ENCODE assay signal across 1 cellular context in the genomic region with DNA sequence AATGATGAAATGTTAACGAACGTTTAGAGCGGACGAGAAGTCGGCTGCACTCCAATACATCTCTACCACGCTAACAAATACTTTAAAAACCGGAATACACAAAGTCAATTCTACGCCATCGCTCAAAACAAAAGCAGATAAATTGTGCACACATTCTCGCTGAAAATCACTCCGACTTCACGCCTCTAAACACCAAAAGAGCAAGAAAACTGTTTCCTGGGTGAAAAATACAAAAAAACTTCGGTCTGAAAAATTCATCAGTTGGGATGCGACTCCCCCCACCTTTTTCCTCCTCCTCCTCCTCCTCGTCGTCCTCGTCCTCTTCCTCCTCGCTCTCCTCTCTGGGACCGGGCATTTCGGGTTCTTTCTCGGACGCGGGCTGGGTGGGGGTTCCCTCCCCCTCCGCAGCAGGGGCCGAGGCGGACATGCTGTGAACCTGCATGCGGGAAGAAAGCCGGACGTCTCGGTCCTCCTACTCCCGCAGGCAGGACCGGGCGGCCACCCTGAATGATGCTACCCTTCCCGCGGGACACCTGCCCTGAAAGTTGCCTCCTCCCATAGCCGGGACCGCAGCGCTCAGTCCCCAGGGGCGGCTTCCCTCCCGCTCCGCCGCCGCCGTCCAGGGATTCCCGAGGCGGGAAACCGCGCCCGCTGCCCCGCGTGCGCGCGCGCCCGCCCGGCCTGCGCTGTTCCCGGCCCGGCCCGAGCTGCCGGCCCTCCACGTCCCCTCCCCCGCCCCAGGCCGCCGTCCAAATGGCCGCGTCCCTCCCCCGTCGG.
TF ChIP-seq lines count a peak whose summit lies in the region.

No MANE protein-coding gene starts in this region.

TF ChIP-seq in HepG2, 621 proteins besides CTCF, POLR2A, EP300 and RAD21 (continued from another document and continues in another):
- TF ChIP-seq FOXP4 (CRISPR knock-in tag; IDR thresholded peaks at IDR 0.05), result no peak
- TF ChIP-seq ZNF383 (CRISPR knock-in tag; IDR thresholded peaks at IDR 0.05; ENCODE audit: borderline replicate concordance), result 0 out of 2 replicates have a peak, but pooled peaks have one; percentile 50
- no peak for TF ChIP-seq KDM4B (CRISPR knock-in tag; IDR thresholded peaks at IDR 0.05)
- TF ChIP-seq ZNF24 (IDR thresholded peaks at IDR 0.05), result no peak
- TF ChIP-seq, protein P1, sequence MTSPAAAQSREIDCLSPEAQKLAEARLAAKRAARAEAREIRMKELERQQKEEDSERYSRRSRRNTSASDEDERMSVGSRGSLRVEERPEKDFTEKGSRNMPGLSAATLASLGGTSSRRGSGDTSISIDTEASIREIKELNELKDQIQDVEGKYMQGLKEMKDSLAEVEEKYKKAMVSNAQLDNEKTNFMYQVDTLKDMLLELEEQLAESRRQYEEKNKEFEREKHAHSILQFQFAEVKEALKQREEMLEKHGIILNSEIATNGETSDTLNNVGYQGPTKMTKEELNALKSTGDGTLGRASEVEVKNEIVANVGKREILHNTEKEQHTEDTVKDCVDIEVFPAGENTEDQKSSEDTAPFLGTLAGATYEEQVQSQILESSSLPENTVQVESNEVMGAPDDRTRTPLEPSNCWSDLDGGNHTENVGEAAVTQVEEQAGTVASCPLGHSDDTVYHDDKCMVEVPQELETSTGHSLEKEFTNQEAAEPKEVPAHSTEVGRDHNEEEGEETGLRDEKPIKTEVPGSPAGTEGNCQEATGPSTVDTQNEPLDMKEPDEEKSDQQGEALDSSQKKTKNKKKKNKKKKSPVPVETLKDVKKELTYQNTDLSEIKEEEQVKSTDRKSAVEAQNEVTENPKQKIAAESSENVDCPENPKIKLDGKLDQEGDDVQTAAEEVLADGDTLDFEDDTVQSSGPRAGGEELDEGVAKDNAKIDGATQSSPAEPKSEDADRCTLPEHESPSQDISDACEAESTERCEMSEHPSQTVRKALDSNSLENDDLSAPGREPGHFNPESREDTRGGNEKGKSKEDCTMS (CRISPR knock-in tag; conservative IDR thresholded peaks at IDR 0.05), result no peak
- TF ChIP-seq ZNF124 (CRISPR knock-in tag; IDR thresholded peaks at IDR 0.05), result no peak
- peak; percentile 47; the same call in 1 of the 2 replicates for TF ChIP-seq FLYWCH1 (CRISPR knock-in tag; IDR thresholded peaks at IDR 0.05)
- TF ChIP-seq FOXJ3 (CRISPR knock-in tag; IDR thresholded peaks at IDR 0.05; ENCODE audit: borderline replicate concordance), result no peak
- no peak for TF ChIP-seq U2AF1 (optimal IDR thresholded peaks at IDR 0.05; ENCODE audit: low read depth, low read length)
- TF ChIP-seq, protein P2, sequence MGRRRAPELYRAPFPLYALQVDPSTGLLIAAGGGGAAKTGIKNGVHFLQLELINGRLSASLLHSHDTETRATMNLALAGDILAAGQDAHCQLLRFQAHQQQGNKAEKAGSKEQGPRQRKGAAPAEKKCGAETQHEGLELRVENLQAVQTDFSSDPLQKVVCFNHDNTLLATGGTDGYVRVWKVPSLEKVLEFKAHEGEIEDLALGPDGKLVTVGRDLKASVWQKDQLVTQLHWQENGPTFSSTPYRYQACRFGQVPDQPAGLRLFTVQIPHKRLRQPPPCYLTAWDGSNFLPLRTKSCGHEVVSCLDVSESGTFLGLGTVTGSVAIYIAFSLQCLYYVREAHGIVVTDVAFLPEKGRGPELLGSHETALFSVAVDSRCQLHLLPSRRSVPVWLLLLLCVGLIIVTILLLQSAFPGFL (CRISPR knock-in tag; IDR thresholded peaks at IDR 0.05), result no peak
- TF ChIP-seq RARG (CRISPR knock-in tag; IDR thresholded peaks at IDR 0.05; ENCODE audit: low read depth), result no peak
- TF ChIP-seq ATF7-NPFF (CRISPR knock-in tag; IDR thresholded peaks at IDR 0.05; ENCODE audit: low read depth), result peak; percentile 17; the same call in 1 of the 2 replicates
- TF ChIP-seq, protein P3, sequence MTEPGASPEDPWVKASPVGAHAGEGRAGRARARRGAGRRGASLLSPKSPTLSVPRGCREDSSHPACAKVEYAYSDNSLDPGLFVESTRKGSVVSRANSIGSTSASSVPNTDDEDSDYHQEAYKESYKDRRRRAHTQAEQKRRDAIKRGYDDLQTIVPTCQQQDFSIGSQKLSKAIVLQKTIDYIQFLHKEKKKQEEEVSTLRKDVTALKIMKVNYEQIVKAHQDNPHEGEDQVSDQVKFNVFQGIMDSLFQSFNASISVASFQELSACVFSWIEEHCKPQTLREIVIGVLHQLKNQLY (CRISPR knock-in tag; IDR thresholded peaks at IDR 0.05), result no peak
- TF ChIP-seq ZNF562 (CRISPR knock-in tag; IDR thresholded peaks at IDR 0.05; ENCODE audit: borderline replicate concordance), result no peak
- no peak for TF ChIP-seq ZBED4 (CRISPR knock-in tag; IDR thresholded peaks at IDR 0.05; ENCODE audit: borderline replicate concordance)
- no peak for TF ChIP-seq NR2F2 (IDR thresholded peaks at IDR 0.05; ENCODE audit: borderline replicate concordance, low read depth)
- TF ChIP-seq, protein P4, sequence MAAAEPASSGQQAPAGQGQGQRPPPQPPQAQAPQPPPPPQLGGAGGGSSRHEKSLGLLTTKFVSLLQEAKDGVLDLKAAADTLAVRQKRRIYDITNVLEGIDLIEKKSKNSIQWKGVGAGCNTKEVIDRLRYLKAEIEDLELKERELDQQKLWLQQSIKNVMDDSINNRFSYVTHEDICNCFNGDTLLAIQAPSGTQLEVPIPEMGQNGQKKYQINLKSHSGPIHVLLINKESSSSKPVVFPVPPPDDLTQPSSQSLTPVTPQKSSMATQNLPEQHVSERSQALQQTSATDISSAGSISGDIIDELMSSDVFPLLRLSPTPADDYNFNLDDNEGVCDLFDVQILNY (CRISPR knock-in tag; conservative IDR thresholded peaks at IDR 0.05), result no peak
- TF ChIP-seq BRD4 (CRISPR knock-in tag; IDR thresholded peaks at IDR 0.05), result no peak
- 0 out of 2 replicates have a peak, but pooled peaks have one; percentile 26 for TF ChIP-seq WIZ (CRISPR knock-in tag; IDR thresholded peaks at IDR 0.05)
- TF ChIP-seq HNF1A (IDR thresholded peaks at IDR 0.05; ENCODE audit: low read depth), result no peak
- TF ChIP-seq HNF1A (CRISPR knock-in tag; IDR thresholded peaks at IDR 0.05; ENCODE audit: borderline replicate concordance), result no peak
- no peak for TF ChIP-seq ZNF737 (CRISPR knock-in tag; IDR thresholded peaks at IDR 0.05; ENCODE audit: borderline replicate concordance)
- no peak for TF ChIP-seq ZFP37 (CRISPR knock-in tag; IDR thresholded peaks at IDR 0.05; ENCODE audit: borderline replicate concordance)
- TF ChIP-seq ZNF589 (CRISPR knock-in tag; conservative IDR thresholded peaks at IDR 0.05), result no peak
- TF ChIP-seq EZH2 (conservative IDR thresholded peaks at IDR 0.05; ENCODE audit: low read depth, low read length), result no peak
- peak; percentile 66 for TF ChIP-seq HNRNPLL (IDR thresholded peaks at IDR 0.05; ENCODE audit: low read depth, low read length, poor library complexity, severe bottlenecking)
- no peak for TF ChIP-seq AKAP8 (CRISPR knock-in tag; IDR thresholded peaks at IDR 0.05)
- TF ChIP-seq ZMYM3 (CRISPR knock-in tag; IDR thresholded peaks at IDR 0.05), result no peak
- TF ChIP-seq, protein P5, sequence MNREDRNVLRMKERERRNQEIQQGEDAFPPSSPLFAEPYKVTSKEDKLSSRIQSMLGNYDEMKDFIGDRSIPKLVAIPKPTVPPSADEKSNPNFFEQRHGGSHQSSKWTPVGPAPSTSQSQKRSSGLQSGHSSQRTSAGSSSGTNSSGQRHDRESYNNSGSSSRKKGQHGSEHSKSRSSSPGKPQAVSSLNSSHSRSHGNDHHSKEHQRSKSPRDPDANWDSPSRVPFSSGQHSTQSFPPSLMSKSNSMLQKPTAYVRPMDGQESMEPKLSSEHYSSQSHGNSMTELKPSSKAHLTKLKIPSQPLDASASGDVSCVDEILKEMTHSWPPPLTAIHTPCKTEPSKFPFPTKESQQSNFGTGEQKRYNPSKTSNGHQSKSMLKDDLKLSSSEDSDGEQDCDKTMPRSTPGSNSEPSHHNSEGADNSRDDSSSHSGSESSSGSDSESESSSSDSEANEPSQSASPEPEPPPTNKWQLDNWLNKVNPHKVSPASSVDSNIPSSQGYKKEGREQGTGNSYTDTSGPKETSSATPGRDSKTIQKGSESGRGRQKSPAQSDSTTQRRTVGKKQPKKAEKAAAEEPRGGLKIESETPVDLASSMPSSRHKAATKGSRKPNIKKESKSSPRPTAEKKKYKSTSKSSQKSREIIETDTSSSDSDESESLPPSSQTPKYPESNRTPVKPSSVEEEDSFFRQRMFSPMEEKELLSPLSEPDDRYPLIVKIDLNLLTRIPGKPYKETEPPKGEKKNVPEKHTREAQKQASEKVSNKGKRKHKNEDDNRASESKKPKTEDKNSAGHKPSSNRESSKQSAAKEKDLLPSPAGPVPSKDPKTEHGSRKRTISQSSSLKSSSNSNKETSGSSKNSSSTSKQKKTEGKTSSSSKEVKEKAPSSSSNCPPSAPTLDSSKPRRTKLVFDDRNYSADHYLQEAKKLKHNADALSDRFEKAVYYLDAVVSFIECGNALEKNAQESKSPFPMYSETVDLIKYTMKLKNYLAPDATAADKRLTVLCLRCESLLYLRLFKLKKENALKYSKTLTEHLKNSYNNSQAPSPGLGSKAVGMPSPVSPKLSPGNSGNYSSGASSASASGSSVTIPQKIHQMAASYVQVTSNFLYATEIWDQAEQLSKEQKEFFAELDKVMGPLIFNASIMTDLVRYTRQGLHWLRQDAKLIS (CRISPR knock-in tag; IDR thresholded peaks at IDR 0.05), result no peak
- no peak for TF ChIP-seq SKI (IDR thresholded peaks at IDR 0.05; ENCODE audit: partially characterized antibody)
- no peak for TF ChIP-seq U2AF2 (IDR thresholded peaks at IDR 0.05; ENCODE audit: low read depth, low read length)
- no peak for TF ChIP-seq DDIT3 (CRISPR knock-in tag; IDR thresholded peaks at IDR 0.05)
- no peak for TF ChIP-seq CBX2 (IDR thresholded peaks at IDR 0.05; ENCODE audit: low read depth, low read length)
- no peak for TF ChIP-seq CBX2 (CRISPR knock-in tag; IDR thresholded peaks at IDR 0.05; ENCODE audit: low read depth)
- no peak for TF ChIP-seq ZNF260 (CRISPR knock-in tag; IDR thresholded peaks at IDR 0.05; ENCODE audit: borderline replicate concordance, low read depth)
- no peak for TF ChIP-seq HMGA1 (CRISPR knock-in tag; conservative IDR thresholded peaks at IDR 0.05)
